In genomic region chr9:81832571-81833285, GRCh38 we compare ENCODE assay signal across 18 cellular contexts.
"Had no signal": no experiment of that assay in that cellular context is flagged by ENCODE, and none has a peak within 500 bp of the region (broad histone marks: within the 10 kb centered on the region; RNA-seq: fewer than 3 reads in every experiment).

No MANE protein-coding gene starts in this region.

- H3K4me3 ChIP-seq: gastrocnemius medialis, lung, testis had no signal

- H3K27me3 ChIP-seq: brain microvascular endothelial cell, gastrocnemius medialis, testis had no signal

- ATAC-seq: activated CD4-positive, alpha-beta T cell treated with anti-CD3 and anti-CD28 coated beads for 36 hours; gastrocnemius medialis; left colon; natural killer cell treated with Interleukin-12 subunit alpha and Interleukin-12 subunit beta and Interleukin-15 and Interleukin-18, amount 100 ng/mL, for 72 hours; stimulated activated naive CD8-positive, alpha-beta T cell treated with anti-CD3 and anti-CD28 coated beads, Interleukin-15, amount 100 ng/mL, for 72 hours; T-helper 17 cell had no signal

- H3K9me3 ChIP-seq: gastrocnemius medialis, testis had no signal

- H3K36me3 ChIP-seq: brain microvascular endothelial cell, gastrocnemius medialis had no signal

- H3K27ac ChIP-seq: brain microvascular endothelial cell, gastrocnemius medialis, testis had no signal

- DNase-seq: activated CD4-positive, alpha-beta memory T cell treated with anti-CD3 and anti-CD28 coated beads, Interleukin-2, amount 10 ng/mL, durations not matched to agents 7 days and 5 days; activated CD4-positive, alpha-beta T cell treated with anti-CD3 and anti-CD28 coated beads for 36 hours; activated CD8-positive, alpha-beta memory T cell treated with anti-CD3 and anti-CD28 coated beads, Interleukin-2, amount 50 U/mL, for 4 hours; activated effector memory CD4-positive, alpha-beta T cell treated with anti-CD3 and anti-CD28 coated beads, Interleukin-2, amount 50 U/mL, for 16 hours; activated T-cell treated with anti-CD3 and anti-CD28 coated beads, Interleukin-2, amount 50 U/mL, for 48 hours; amniotic stem cell; brain microvascular endothelial cell; cerebellar nuclear complex; effector CD8-positive, alpha-beta T cell; gastrocnemius medialis; left colon; occipital lobe; right cardiac atrium; stimulated activated naive CD8-positive, alpha-beta T cell treated with anti-CD3 and anti-CD28 coated beads, Interleukin-15, amount 100 ng/mL, for 72 hours; T-helper 17 cell; testis had no signal

- H3K4me1 ChIP-seq: gastrocnemius medialis had no signal
